Comparison of ENCODE assay signal across 10 cellular contexts in genomic region chr7:22672892-22673637, GRCh38. TPM values are rescaled to one million over a fixed set of nuclear protein-coding genes. Genes with fewer than 3 reads are reported as not detected.
DNase-seq lines count a peak whose midpoint lies in the region; ATAC-seq and TF ChIP-seq lines count a peak whose summit lies in the region.
"Had no signal": no experiment of that assay in that cellular context is flagged by ENCODE, and none has a peak within 500 bp of the region (broad histone marks: within the 10 kb centered on the region; RNA-seq: fewer than 3 reads in every experiment).

No MANE protein-coding gene starts in this region.

- peak; percentile 15 for DNase-seq in DMS153 (lab: John Stamatoyannopoulos, UW)
- no peak for DNase-seq in DMS153 treated with DMSO at 0.1 percent for 48 hours (lab: John Stamatoyannopoulos, UW; ENCODE audit: unreplicated experiment)
- peak; percentile 30 for DNase-seq in NCI-H345 treated with DMSO at 0.1 percent for 48 hours (lab: John Stamatoyannopoulos, UW; ENCODE audit: unreplicated experiment)
- no peak for DNase-seq in naive thymus-derived CD4-positive, alpha-beta T cell
- no peak for DNase-seq in psoas muscle
- DNase-seq in activated T-cell treated with anti-CD3 and anti-CD28 coated beads for 4 hours: no peak
- no peak for DNase-seq in GM13976 (ENCODE audit: low spot score)
- DNase-seq: effector memory CD4-positive, alpha-beta T cell had no signal

- peaks cover 0 to 13% (median 0%) of the 10 kb centered on the region in 5 donors for H3K27me3 Mint-ChIP-seq in naive thymus-derived CD4-positive, alpha-beta T cell

- TF ChIP-seq CTCF in psoas muscle (IDR thresholded peaks at IDR 0.05) (no peak), GM13976 (IDR thresholded peaks at IDR 0.05; ENCODE audit: borderline replicate concordance, control extremely low read depth, extremely low read depth, insufficient read depth, missing control alignments) (no peak)

- in situ Hi-C loops in GM13976 (cut with MboI; ENCODE audit: low sequenced_read_pairs, unreplicated experiment): no loop called here

- POLR2A ChIA-PET in naive thymus-derived CD4-positive, alpha-beta T cell (lab: Charles Lee): interaction anchor here (0.6 kb wide), 1 partner anchor 28 kb away, joined by 4 read pairs; no protein-coding TSS in a partner anchor

- H3K4me3 ChIP-seq in naive thymus-derived CD4-positive, alpha-beta T cell (ENCODE audit: low read length): no peak overlapping the region
- H3K4me3 ChIP-seq in psoas muscle: no peak overlapping the region

- H3K36me3 Mint-ChIP-seq in naive thymus-derived CD4-positive, alpha-beta T cell: peaks cover 0 to 26% (median 4%) of the 10 kb centered on the region in 5 donors

- intact Hi-C loops in naive thymus-derived CD4-positive, alpha-beta T cell (cut with micrococcal nuclease): loop anchor here in 1 of 2 donors (10.0 kb wide), 2 partner anchors 182 to 1248 kb away; partner anchors contain the start of gene SP4
- intact Hi-C loops in psoas muscle (cut with DNase I): no loop called here

- peaks cover 43 to 69% (median 65%) of the 10 kb centered on the region in 7 donors for H3K4me1 Mint-ChIP-seq in naive thymus-derived CD4-positive, alpha-beta T cell
- H3K4me1 Mint-ChIP-seq: nephron had no signal

- no peaks in the 10 kb centered on the region for H3K9me3 ChIP-seq in naive thymus-derived CD4-positive, alpha-beta T cell (ENCODE audit: control insufficient read depth in 2 of 3, low read length in 3 of 3)
- H3K9me3 ChIP-seq in psoas muscle: no peaks in the 10 kb centered on the region

- 50 to 64% (median 51%) methylated on average over 6 of the region's 6 CpGs for WGBS in psoas muscle, 3 donors

- ATAC-seq in HG02678 (IDR thresholded peaks at IDR 0.05; ENCODE audit: unreplicated experiment) (peak; percentile 87), psoas muscle (no peak)
- no peak for ATAC-seq in naive thymus-derived CD4-positive, alpha-beta T cell

- CTCF ChIA-PET in naive thymus-derived CD4-positive, alpha-beta T cell (lab: Charles Lee): no interaction called here

- no peaks in the 10 kb centered on the region for H3K27me3 ChIP-seq in naive thymus-derived CD4-positive, alpha-beta T cell (ENCODE audit: control insufficient read depth in 2 of 2, insufficient read depth in 2 of 2, low read length in 2 of 2)
- no peaks in the 10 kb centered on the region for H3K27me3 ChIP-seq in psoas muscle (ENCODE audit: insufficient read depth in 3 of 3, low read length in 2 of 3)

- peak overlapping the region; percentile 14 to 88 (median 78) for H3K27ac Mint-ChIP-seq in naive thymus-derived CD4-positive, alpha-beta T cell
- H3K27ac Mint-ChIP-seq: nephron had no signal

- peak overlapping the region in 6 of 10 donors; percentile 7 to 68 (median 32) for H3K4me3 Mint-ChIP-seq in naive thymus-derived CD4-positive, alpha-beta T cell
- H3K4me3 Mint-ChIP-seq: nephron had no signal

- no peak overlapping the region for H3K27ac ChIP-seq in naive thymus-derived CD4-positive, alpha-beta T cell (ENCODE audit: low read depth, low read length)
- no peak overlapping the region for H3K27ac ChIP-seq in psoas muscle

- peaks cover 0 to 8% (median 3%) of the 10 kb centered on the region in 11 donors for H3K9me3 Mint-ChIP-seq in naive thymus-derived CD4-positive, alpha-beta T cell

- H3K4me1 ChIP-seq in naive thymus-derived CD4-positive, alpha-beta T cell (ENCODE audit: control insufficient read depth in 2 of 2, insufficient read depth in 2 of 2, low read length in 2 of 2): peaks cover 18 to 54% of the 10 kb centered on the region in 2 donors
- no peaks in the 10 kb centered on the region for H3K4me1 ChIP-seq in psoas muscle

- no peaks in the 10 kb centered on the region for H3K36me3 ChIP-seq in naive thymus-derived CD4-positive, alpha-beta T cell (ENCODE audit: control insufficient read depth in 2 of 3, insufficient read depth in 3 of 3, low read length in 3 of 3)
- H3K36me3 ChIP-seq in psoas muscle (ENCODE audit: insufficient read depth in 1 of 2, low read depth in 1 of 2): no peaks in the 10 kb centered on the region

RNA-seq across cellular contexts. Expression of gene IL6, which starts 53.9 kb away (rescaled TPM):
- 1 to 10 TPM in 2 of 5 experiments, under 1 TPM in 1, not detected in 2; 0.64 to 3.0 (median 1.0) TPM for total RNA-seq in naive thymus-derived CD4-positive, alpha-beta T cell
- polyA plus RNA-seq in naive thymus-derived CD4-positive, alpha-beta T cell: under 1 TPM in 1 of 2 donors, not detected in 1; 0.73 TPM
- 1 to 10 TPM in 2 of 4 donors, under 1 TPM in 1, not detected in 1; 0.99 to 4.6 (median 2.1) TPM for total RNA-seq in psoas muscle
- 1 to 10 TPM in 1 of 3 donors, under 1 TPM in 2; 0.51 to 4.1 (median 0.91) TPM for polyA plus RNA-seq in psoas muscle

Comparison
In these comparisons a context has a peak if more than half of its experiments do, and no peak if none do; other contexts are left out.
1. DNase-seq: peak in DMS153 (single experiment) and NCI-H345 treated with DMSO at 0.1 percent for 48 hours (single experiment); none in DMS153 treated with DMSO at 0.1 percent for 48 hours (single experiment), naive thymus-derived CD4-positive, alpha-beta T cell (0 of 9), psoas muscle (0 of 2), activated T-cell treated with anti-CD3 and anti-CD28 coated beads for 4 hours (single experiment) and GM13976 (single experiment).